Comparison of ENCODE assay signal across 13 cellular contexts in genomic region chr1:223825767-223826461, GRCh38. TPM values are rescaled to one million over a fixed set of nuclear protein-coding genes. Genes with fewer than 3 reads are reported as not detected.
DNase-seq lines count a peak whose midpoint lies in the region; ATAC-seq, FAIRE-seq and TF ChIP-seq lines count a peak whose summit lies in the region.
"Had no signal": no experiment of that assay in that cellular context is flagged by ENCODE, and none has a peak within 500 bp of the region (broad histone marks: within the 10 kb centered on the region; RNA-seq: fewer than 3 reads in every experiment).

No MANE protein-coding gene starts in this region.

- ATAC-seq in CD4-positive, alpha-beta T cell (ENCODE audit: poor library complexity): peak; percentile 26
- ATAC-seq in activated T-helper 17 cell treated with anti-CD3 and anti-CD28 coated beads, Interleukin-2, amount 50 U/mL, for 72 hours (replicated peaks): peak; percentile 38
- ATAC-seq: left colon had no signal

- no peak overlapping the region for H3K4me2 ChIP-seq in mesenchymal stem cell (ENCODE audit: low read length, poor library complexity, severe bottlenecking)

- peaks cover 7% of the 10 kb centered on the region for H3K36me3 Mint-ChIP-seq in CD4-positive, alpha-beta T cell (ENCODE audit: low read depth)
- no peaks in the 10 kb centered on the region for H3K36me3 Mint-ChIP-seq in IgD-negative memory B cell
- H3K36me3 Mint-ChIP-seq in activated T-helper 17 cell treated with anti-CD3 and anti-CD28 coated beads, Interleukin-2, amount 50 U/mL, for 72 hours (ENCODE audit: low read depth): peaks cover 19% of the 10 kb centered on the region

- no peaks in the 10 kb centered on the region for H3K27me3 ChIP-seq in CD4-positive, alpha-beta T cell (ENCODE audit: control insufficient read depth, insufficient read depth, low read length)
- no peaks in the 10 kb centered on the region for H3K27me3 ChIP-seq in mesenchymal stem cell (ENCODE audit: control insufficient read depth in 1 of 2, insufficient read depth in 1 of 2, low read length in 2 of 2)

- H3K9me3 Mint-ChIP-seq in CD4-positive, alpha-beta T cell: no peaks in the 10 kb centered on the region
- no peaks in the 10 kb centered on the region for H3K9me3 Mint-ChIP-seq in IgD-negative memory B cell
- H3K9me3 Mint-ChIP-seq in activated T-helper 17 cell treated with anti-CD3 and anti-CD28 coated beads, Interleukin-2, amount 50 U/mL, for 72 hours: no peaks in the 10 kb centered on the region

- H2BK5ac ChIP-seq in mesenchymal stem cell (ENCODE audit: low read depth, low read length, poor library complexity, severe bottlenecking): no peak overlapping the region

- POLR2A ChIA-PET in CD4-positive, alpha-beta T cell (lab: Charles Lee): interaction anchor here (2.2 to 3.2 kb wide), 2 partner anchors 13 to 20 kb away, joined by 6 to 13 read pairs; partner anchors contain the start of gene TP53BP2

- H3K79me1 ChIP-seq in mesenchymal stem cell (replicated peaks; ENCODE audit: low read length, poor library complexity, severe bottlenecking): peaks cover 2% of the 10 kb centered on the region

- H2BK12ac ChIP-seq in mesenchymal stem cell (ENCODE audit: low read length in 2 of 2): no peak overlapping the region

- H3K27me3 Mint-ChIP-seq in CD4-positive, alpha-beta T cell: no peaks in the 10 kb centered on the region
- H3K27me3 Mint-ChIP-seq in IgD-negative memory B cell: no peaks in the 10 kb centered on the region
- no peaks in the 10 kb centered on the region for H3K27me3 Mint-ChIP-seq in activated T-helper 17 cell treated with anti-CD3 and anti-CD28 coated beads, Interleukin-2, amount 50 U/mL, for 72 hours

- H3K9me3 ChIP-seq in CD4-positive, alpha-beta T cell (ENCODE audit: control insufficient read depth, low read length): no peaks in the 10 kb centered on the region
- no peaks in the 10 kb centered on the region for H3K9me3 ChIP-seq in mesenchymal stem cell (ENCODE audit: control insufficient read depth, low read length)
- H3K9me3 ChIP-seq: HAP-1 had no signal

- FAIRE-seq in urothelium cell line (lab: Jason Lieb, UNC): no peak

- peak overlapping the region in 1 of 2 experiments; percentile 11 for H3K18ac ChIP-seq in mesenchymal stem cell (ENCODE audit: low read depth in 1 of 2, low read length in 2 of 2)

- no peak overlapping the region for H3K4ac ChIP-seq in mesenchymal stem cell (ENCODE audit: low read depth in 1 of 2, low read length in 2 of 2)

- H3K14ac ChIP-seq in mesenchymal stem cell (ENCODE audit: low read length in 2 of 2): peak overlapping the region in 1 of 2 experiments; percentile 41

- CTCF ChIA-PET in CD4-positive, alpha-beta T cell (lab: Charles Lee): interaction anchor here (2.2 kb wide), 1 partner anchor 15 kb away, joined by 10 read pairs; no protein-coding TSS in a partner anchor

- H2AFZ ChIP-seq in mesenchymal stem cell (ENCODE audit: low read depth, low read length): no peak overlapping the region

- H3K9ac ChIP-seq in mesenchymal stem cell (ENCODE audit: low read length): no peak overlapping the region

- H2BK15ac ChIP-seq in mesenchymal stem cell (ENCODE audit: low read depth, poor library complexity, severe bottlenecking): no peak overlapping the region

- H3K4me3 ChIP-seq in mesenchymal stem cell (ENCODE audit: insufficient read depth in 1 of 2, low read depth in 1 of 2, low read length in 2 of 2) (no peak overlapping the region), coronary artery (no peak overlapping the region)
- H3K4me3 ChIP-seq: HAP-1 had no signal

- no peak overlapping the region for H3K23ac ChIP-seq in mesenchymal stem cell (ENCODE audit: low read length in 2 of 2)

- peaks cover 77% of the 10 kb centered on the region for H3K4me1 Mint-ChIP-seq in CD4-positive, alpha-beta T cell (ENCODE audit: low read depth)
- H3K4me1 Mint-ChIP-seq in IgD-negative memory B cell: peaks cover 55 to 60% (median 57%) of the 10 kb centered on the region in 3 donors
- H3K4me1 Mint-ChIP-seq in activated T-helper 17 cell treated with anti-CD3 and anti-CD28 coated beads, Interleukin-2, amount 50 U/mL, for 72 hours: peaks cover 55% of the 10 kb centered on the region

- no peak overlapping the region for H3K27ac Mint-ChIP-seq in CD4-positive, alpha-beta T cell
- H3K27ac Mint-ChIP-seq in IgD-negative memory B cell: no peak overlapping the region
- peak overlapping the region; percentile 67 for H3K27ac Mint-ChIP-seq in activated T-helper 17 cell treated with anti-CD3 and anti-CD28 coated beads, Interleukin-2, amount 50 U/mL, for 72 hours

- no peak for DNase-seq in CD4-positive, alpha-beta T cell
- peak; percentile 35 for DNase-seq in mesenchymal stem cell
- no peak for DNase-seq in urothelium cell line (ENCODE audit: low spot score)
- DNase-seq in coronary artery (ENCODE audit: low spot score): no peak
- no peak for DNase-seq in NCI-H2196 treated with DMSO at 0.1 percent for 48 hours (lab: John Stamatoyannopoulos, UW; ENCODE audit: unreplicated experiment)
- DNase-seq in stimulated activated CD4-positive, alpha-beta T cell treated with anti-CD3 and anti-CD28 coated beads, Interleukin-4, amount 100 ng/mL, for 1 hour: no peak
- DNase-seq: amygdala; left colon; occipital lobe; stimulated activated naive CD4-positive, alpha-beta T cell treated with Interleukin-2 at 50 U/mL for 16 hours had no signal

- no peak overlapping the region for H4K91ac ChIP-seq in mesenchymal stem cell (ENCODE audit: low read length)

- H3K4me1 ChIP-seq in mesenchymal stem cell (ENCODE audit: control insufficient read depth, insufficient read depth, low read depth, low read length): peaks cover 7% of the 10 kb centered on the region
- H3K4me1 ChIP-seq: HAP-1 had no signal

- no peak overlapping the region for H4K8ac ChIP-seq in mesenchymal stem cell (ENCODE audit: low read length)

- TF ChIP-seq CTCF in CD4-positive, alpha-beta T cell (IDR thresholded peaks at IDR 0.05): no peak
- no peak for TF ChIP-seq CTCF in coronary artery (IDR thresholded peaks at IDR 0.05)

- H3K4me3 Mint-ChIP-seq in CD4-positive, alpha-beta T cell: no peak overlapping the region
- H3K4me3 Mint-ChIP-seq in IgD-negative memory B cell: peak overlapping the region in 3 of 4 donors; percentile 24 to 65 (median 28)
- peak overlapping the region; percentile 73 for H3K4me3 Mint-ChIP-seq in activated T-helper 17 cell treated with anti-CD3 and anti-CD28 coated beads, Interleukin-2, amount 50 U/mL, for 72 hours

- H3K27ac ChIP-seq in CD4-positive, alpha-beta T cell (ENCODE audit: low read depth, low read length): no peak overlapping the region
- H3K27ac ChIP-seq in mesenchymal stem cell (ENCODE audit: low read length, poor library complexity, severe bottlenecking) (no peak overlapping the region), coronary artery (no peak overlapping the region)

- intact Hi-C loops in CD4-positive, alpha-beta T cell (cut with DNase I, micrococcal nuclease): no loop called here

- peaks cover 0 to 3% of the 10 kb centered on the region in 2 experiments for H3K36me3 ChIP-seq in mesenchymal stem cell (ENCODE audit: control insufficient read depth in 1 of 2, insufficient read depth in 2 of 2, low read depth in 1 of 2, low read length in 2 of 2)
- H3K36me3 ChIP-seq: HAP-1 had no signal

- H2AK5ac ChIP-seq in mesenchymal stem cell (ENCODE audit: low read length, severe bottlenecking): no peak overlapping the region

- 94% methylated on average over 8 of the region's 8 CpGs for WGBS in mesenchymal stem cell

- H2BK120ac ChIP-seq in mesenchymal stem cell (ENCODE audit: low read depth, low read length): no peak overlapping the region

RNA-seq across cellular contexts. Expression of gene TP53BP2, which starts 19.8 kb away (rescaled TPM):
- total RNA-seq in CD4-positive, alpha-beta T cell: 100 to 1,000 TPM; 104 to 119 TPM
- 15.2 TPM for polyA plus RNA-seq in IgD-negative memory B cell
- 10 to 100 TPM; 37.4 to 38.4 TPM for total RNA-seq in activated T-helper 17 cell treated with anti-CD3 and anti-CD28 coated beads, Interleukin-2, amount 50 U/mL, for 72 hours
- 20.5 TPM for polyA plus RNA-seq in mesenchymal stem cell (2013, experiment 1 of 2)
- 20.5 TPM for polyA plus RNA-seq in mesenchymal stem cell (2013, experiment 2 of 2)
